14 cellular contexts compared by ENCODE assay signal in genomic region chr7:70738080-70738479, GRCh38.
DNase-seq lines count a peak whose midpoint lies in the region; ATAC-seq, FAIRE-seq and TF ChIP-seq lines count a peak whose summit lies in the region.
"Had no signal": no experiment of that assay in that cellular context is flagged by ENCODE, and none has a peak within 500 bp of the region (broad histone marks: within the 10 kb centered on the region; RNA-seq: fewer than 3 reads in every experiment).

No MANE protein-coding gene starts in this region.

- TF ChIP-seq CTCF in astrocyte of the cerebellum (IDR thresholded peaks at IDR 0.05; ENCODE audit: low read depth, low read length, missing control alignments) (no peak), testis (IDR thresholded peaks at IDR 0.05) (no peak)

- TF ChIP-seq POLR2A in H54 (IDR thresholded peaks at IDR 0.05; ENCODE audit: low read depth, low read length), result no peak
- no peak for TF ChIP-seq POLR2A in testis (IDR thresholded peaks at IDR 0.05)

- peak; percentile 19 for DNase-seq in H54 (ENCODE audit: insufficient read length, low spot score)
- peak; percentile 38 for DNase-seq in astrocyte of the cerebellum (ENCODE audit: low read depth)
- peak; percentile 38 for DNase-seq in iPS-NIHi7 (ENCODE audit: extremely low spot score)
- peak; percentile 21 for DNase-seq in testis
- DNase-seq in AML-193 (lab: John Stamatoyannopoulos, UW), result no peak
- DNase-seq in middle frontal gyrus (ENCODE audit: extremely low spot score, low spot score), result no peak
- DNase-seq in stimulated activated CD4-positive, alpha-beta T cell treated with anti-CD3 and anti-CD28 coated beads, Interleukin-4, amount 100 ng/mL, for 24 hours, result no peak
- DNase-seq: activated T-cell treated with anti-CD3 and anti-CD28 coated beads, Interleukin-2, amount 50 U/mL, for 72 hours; left ventricle myocardium inferior; NCI-H524; stimulated activated naive CD4-positive, alpha-beta T cell treated with Interleukin-2 at 50 U/mL for 16 hours had no signal

- H3K36me3 ChIP-seq in testis (ENCODE audit: low read depth, missing control alignments), result no peaks in the 10 kb centered on the region
- H3K36me3 ChIP-seq: left ventricle myocardium inferior had no signal

- H3K9me3 ChIP-seq in testis, result no peaks in the 10 kb centered on the region
- H3K9me3 ChIP-seq: left ventricle myocardium inferior had no signal

- WGBS in testis, 2 donors, result 63 to 74% methylated on average over 4 of the region's 4 CpGs

- no peaks in the 10 kb centered on the region for H3K4me1 ChIP-seq in testis

- in situ Hi-C loops in astrocyte of the cerebellum (cut with HindIII; ENCODE audit: low sequenced_read_pairs), result no loop called here

- H3K27ac ChIP-seq in testis, result no peak overlapping the region
- H3K27ac ChIP-seq: KMS-11, left ventricle myocardium inferior had no signal

- intact Hi-C loops in testis (cut with DNase I; ENCODE audit: low total_unique reads), result no loop called here

- H3K4me3 ChIP-seq in astrocyte of the cerebellum (ENCODE audit: low read depth, low read length), result no peak overlapping the region
- H3K4me3 ChIP-seq in testis, result no peak overlapping the region
- H3K4me3 ChIP-seq: left ventricle myocardium inferior had no signal

- no peak for ATAC-seq in HG03175 (IDR thresholded peaks at IDR 0.05; ENCODE audit: unreplicated experiment)
- ATAC-seq: activated T-cell treated with anti-CD3 and anti-CD28 coated beads, Interleukin-2, amount 50 U/mL, for 72 hours had no signal

- H3K27me3 ChIP-seq in testis, result no peaks in the 10 kb centered on the region

- FAIRE-seq in H54 (lab: Jason Lieb, UNC), result no peak
- FAIRE-seq: G401.6 had no signal

Comparison
In these comparisons a context has a peak if more than half of its experiments do, and no peak if none do; other contexts are left out.
1. DNase-seq: peak in H54 (single experiment), astrocyte of the cerebellum (single experiment), iPS-NIHi7 (single experiment) and testis (single experiment); none in AML-193 (0 of 2), middle frontal gyrus (single experiment) and stimulated activated CD4-positive, alpha-beta T cell treated with anti-CD3 and anti-CD28 coated beads, Interleukin-4, amount 100 ng/mL, for 24 hours (single experiment).